ENCODE assay signal across 12 cellular contexts in the genomic region with DNA sequence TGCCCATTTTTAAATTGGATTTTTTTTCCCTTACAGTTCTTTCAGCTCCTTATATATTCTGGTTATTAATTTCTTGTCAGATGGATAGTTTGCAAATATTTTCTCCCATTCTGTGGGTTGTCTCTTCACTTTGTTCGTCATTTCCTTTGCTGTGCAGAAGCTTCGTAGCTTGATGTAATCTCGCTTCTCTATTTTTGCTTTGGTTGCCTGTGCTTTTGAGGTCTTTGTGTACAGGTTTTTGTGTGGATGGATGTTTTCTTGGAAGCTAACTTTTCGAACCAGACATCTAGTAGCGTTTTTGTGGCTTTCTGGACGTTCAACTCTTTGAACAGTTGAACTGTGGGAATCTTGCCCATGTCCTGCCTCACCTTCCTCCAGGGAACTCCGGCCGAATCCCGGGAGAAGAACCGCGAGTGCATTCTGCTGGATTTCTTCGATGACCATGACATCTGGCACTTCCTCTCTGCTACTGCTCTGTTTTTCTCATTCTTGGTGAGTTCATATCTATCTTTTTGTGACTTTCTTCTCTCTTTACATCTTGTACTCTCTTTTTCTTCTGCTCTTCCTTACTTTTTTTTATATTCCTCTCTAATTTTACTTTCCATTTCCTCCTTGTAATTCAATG.
DNase-seq lines count a peak whose midpoint lies in the region; ATAC-seq and TF ChIP-seq lines count a peak whose summit lies in the region.
"Had no signal": no experiment of that assay in that cellular context is flagged by ENCODE, and none has a peak within 500 bp of the region (broad histone marks: within the 10 kb centered on the region; RNA-seq: fewer than 3 reads in every experiment).

No MANE protein-coding gene starts in this region.

- H3K27me3 ChIP-seq in spleen (replicated peaks in 1 of 7) = no peaks in the 10 kb centered on the region

- WGBS in spleen, 5 donors = 48 to 61% (median 56%) methylated on average over 12 of the region's 12 CpGs

- CTCF ChIA-PET in activated naive CD4-positive, alpha-beta T cell treated with anti-CD3 and anti-CD28 coated beads, Interleukin-2, amount 10 ng/mL, durations not matched to agents 7 days and 5 days (lab: Charles Lee) = no interaction called here

- H3K36me3 ChIP-seq in spleen = peaks cover 0 to 87% (median 26%) of the 10 kb centered on the region in 6 donors

- H3K9me3 Mint-ChIP-seq in activated naive CD4-positive, alpha-beta T cell treated with anti-CD3 and anti-CD28 coated beads, Interleukin-2, amount 10 ng/mL, durations not matched to agents 7 days and 5 days = no peaks in the 10 kb centered on the region

- no peaks in the 10 kb centered on the region for H3K9me3 ChIP-seq in spleen

- peak overlapping the region in 7 of 8 donors; percentile 55 to 80 (median 67) for H3K27ac ChIP-seq in spleen

- peak overlapping the region in 2 of 8 donors; percentile 15 to 42 for H3K4me3 ChIP-seq in spleen

- TF ChIP-seq POLR2A in spleen (IDR thresholded peaks at IDR 0.05) = no peak

- H3K4me1 Mint-ChIP-seq in activated naive CD4-positive, alpha-beta T cell treated with anti-CD3 and anti-CD28 coated beads, Interleukin-2, amount 10 ng/mL, durations not matched to agents 7 days and 5 days = peaks cover 6% of the 10 kb centered on the region

- DNase-seq in activated naive CD4-positive, alpha-beta T cell treated with anti-CD3 and anti-CD28 coated beads, Interleukin-2, amount 10 ng/mL, durations not matched to agents 7 days and 5 days = no peak
- no peak for DNase-seq in activated naive CD4-positive, alpha-beta T cell (lab: John Stamatoyannopoulos, UW)
- DNase-seq in NOMO-1 treated with dmso at 0.1 percent for 144 hours (lab: John Stamatoyannopoulos, UW; ENCODE audit: unreplicated experiment) (peak; percentile 27), hepatic stellate cell (ENCODE audit: low spot score) (peak; percentile 21), spleen (no peak), NCI-H1436 treated with DMSO at 0.1 percent for 48 hours (lab: John Stamatoyannopoulos, UW) (no peak)
- DNase-seq: NCI-H1417 treated with DMSO at 0.1 percent for 48 hours, NCI-H446 treated with DMSO at 0.1 percent for 48 hours, RPMI8226 had no signal

- H3K36me3 Mint-ChIP-seq in activated naive CD4-positive, alpha-beta T cell treated with anti-CD3 and anti-CD28 coated beads, Interleukin-2, amount 10 ng/mL, durations not matched to agents 7 days and 5 days = peaks cover 29% of the 10 kb centered on the region

- H3K4me1 ChIP-seq in spleen = peaks cover 0 to 40% (median 14%) of the 10 kb centered on the region in 6 donors

- TF ChIP-seq CTCF in spleen (IDR thresholded peaks at IDR 0.05 in 8 of 11, conservative IDR thresholded peaks at IDR 0.05 in 3 of 11) = no peak

- ATAC-seq in HG03521 (IDR thresholded peaks at IDR 0.05; ENCODE audit: unreplicated experiment) = no peak
- no peak for ATAC-seq in GM21619 (IDR thresholded peaks at IDR 0.05; ENCODE audit: unreplicated experiment)

- H3K27me3 Mint-ChIP-seq in activated naive CD4-positive, alpha-beta T cell treated with anti-CD3 and anti-CD28 coated beads, Interleukin-2, amount 10 ng/mL, durations not matched to agents 7 days and 5 days = no peaks in the 10 kb centered on the region

- H3K4me3 Mint-ChIP-seq in activated naive CD4-positive, alpha-beta T cell treated with anti-CD3 and anti-CD28 coated beads, Interleukin-2, amount 10 ng/mL, durations not matched to agents 7 days and 5 days = no peak overlapping the region

- intact Hi-C loops in spleen (cut with DNase I; ENCODE audit: low total_unique reads) = loop anchor here (5.0 kb wide), 1 partner anchor 129 kb away; no protein-coding TSS in a partner anchor

- peak overlapping the region; percentile 9 for H3K27ac Mint-ChIP-seq in activated naive CD4-positive, alpha-beta T cell treated with anti-CD3 and anti-CD28 coated beads, Interleukin-2, amount 10 ng/mL, durations not matched to agents 7 days and 5 days
- H3K27ac Mint-ChIP-seq: progenitor cell of endocrine pancreas had no signal

Comparison
In these comparisons a context has a peak if more than half of its experiments do, and no peak if none do; other contexts are left out.
1. DNase-seq: peak in NOMO-1 treated with dmso at 0.1 percent for 144 hours (single experiment) and hepatic stellate cell (single experiment); none in activated naive CD4-positive, alpha-beta T cell treated with anti-CD3 and anti-CD28 coated beads, Interleukin-2, amount 10 ng/mL, durations not matched to agents 7 days and 5 days (single experiment), activated naive CD4-positive, alpha-beta T cell (0 of 4), spleen (single experiment) and NCI-H1436 treated with DMSO at 0.1 percent for 48 hours (single experiment).